Comparison of ENCODE assay signal across 17 cellular contexts in genomic region chr2:215527738-215528137, GRCh38.
A peak's percentile ranks its signal among the peaks of the same experiment; 100 is the strongest.
DNase-seq lines count a peak whose midpoint lies in the region; ATAC-seq and TF ChIP-seq lines count a peak whose summit lies in the region.
"Had no signal": no experiment of that assay in that cellular context is flagged by ENCODE, and none has a peak within 500 bp of the region (broad histone marks: within the 10 kb centered on the region; RNA-seq: fewer than 3 reads in every experiment).

No MANE protein-coding gene starts in this region.

- no peak overlapping the region for H3K4me2 ChIP-seq in mesenchymal stem cell (ENCODE audit: low read length, poor library complexity, severe bottlenecking)

- peak overlapping the region; percentile 52 for H2BK120ac ChIP-seq in mesenchymal stem cell (ENCODE audit: low read depth, low read length)

- H3K27me3 ChIP-seq in mesenchymal stem cell (ENCODE audit: control insufficient read depth in 1 of 2, insufficient read depth in 1 of 2, low read length in 2 of 2), result no peaks in the 10 kb centered on the region
- no peaks in the 10 kb centered on the region for H3K27me3 ChIP-seq in gastroesophageal sphincter

- no peak overlapping the region for H3K23ac ChIP-seq in mesenchymal stem cell (ENCODE audit: low read length in 2 of 2)

- no peak overlapping the region for H2BK12ac ChIP-seq in mesenchymal stem cell (ENCODE audit: low read length in 2 of 2)

- H3K18ac ChIP-seq in mesenchymal stem cell (ENCODE audit: low read depth in 1 of 2, low read length in 2 of 2), result peak overlapping the region; percentile 79 to 85

- peak overlapping the region; percentile 100 for H2AK5ac ChIP-seq in mesenchymal stem cell (ENCODE audit: low read length, severe bottlenecking)

- H3K79me1 ChIP-seq in mesenchymal stem cell (replicated peaks; ENCODE audit: low read length, poor library complexity, severe bottlenecking), result no peaks in the 10 kb centered on the region

- WGBS in mesenchymal stem cell, result 60% methylated on average over 1 of the region's 1 CpG
- WGBS in gastroesophageal sphincter (ENCODE audit: low coverage in 1 of 2), 2 donors, result 13 to 33% methylated on average over 1 of the region's 1 CpG

- H4K8ac ChIP-seq in mesenchymal stem cell (ENCODE audit: low read length), result no peak overlapping the region

- TF ChIP-seq POLR2A in gastroesophageal sphincter (IDR thresholded peaks at IDR 0.05), result no peak

- no peak for ATAC-seq in gastroesophageal sphincter
- ATAC-seq: effector memory CD8-positive, alpha-beta T cell; stimulated activated naive CD8-positive, alpha-beta T cell treated with anti-CD3 and anti-CD28 coated beads, Interleukin-15, Interleukin-2, amounts not matched to agents 100 U/mL and 50 U/mL, for 24 hours had no signal

- TF ChIP-seq EP300 in gastroesophageal sphincter (IDR thresholded peaks at IDR 0.05), result no peak

- peak overlapping the region; percentile 83 for H3K27ac ChIP-seq in mesenchymal stem cell (ENCODE audit: low read length, poor library complexity, severe bottlenecking)
- H3K27ac ChIP-seq in gastroesophageal sphincter, result no peak overlapping the region
- H3K27ac ChIP-seq: lower lobe of right lung had no signal

- DNase-seq in AG08395 (ENCODE audit: low spot score) (peak; percentile 32), LHCN-M2 (ENCODE audit: low read depth) (peak; percentile 90), cardiac fibroblast (ENCODE audit: low read depth in 2 of 2) (peak; percentile 65 to 80), mesenchymal stem cell (peak; percentile 19), DMS114 treated with DMSO at 0.1 percent for 48 hours (lab: John Stamatoyannopoulos, UW; ENCODE audit: unreplicated experiment) (no peak), NCI-H69 (lab: John Stamatoyannopoulos, UW) (no peak)
- DNase-seq in stimulated activated CD8-positive, alpha-beta memory T cell treated with anti-CD3 and anti-CD28 coated beads, Interleukin-4, amount 100 ng/mL, for 48 hours, result no peak
- DNase-seq: activated CD4-positive, alpha-beta T cell treated with anti-CD3 and anti-CD28 coated beads, Interleukin-2, amount 10 ng/mL, durations not matched to agents 7 days and 5 days; activated T-cell treated with anti-CD3 and anti-CD28 coated beads for 4 hours; Calu3; central memory CD4-positive, alpha-beta T cell; effector memory CD8-positive, alpha-beta T cell; H9; lower lobe of right lung; NCI-H187; stimulated activated naive CD8-positive, alpha-beta T cell treated with anti-CD3 and anti-CD28 coated beads, Interleukin-15, Interleukin-2, amounts not matched to agents 100 U/mL and 50 U/mL, for 24 hours had no signal

- H3K4me3 ChIP-seq in cardiac fibroblast (replicated peaks in 1 of 2; ENCODE audit: low read depth in 2 of 2, low read length in 2 of 2) (no peak overlapping the region), mesenchymal stem cell (ENCODE audit: insufficient read depth in 1 of 2, low read depth in 1 of 2, low read length in 2 of 2) (no peak overlapping the region), gastroesophageal sphincter (no peak overlapping the region)
- H3K4me3 ChIP-seq: lower lobe of right lung had no signal

- no peak for TF ChIP-seq CTCF in cardiac fibroblast (IDR thresholded peaks at IDR 0.05; ENCODE audit: low read depth, low read length)
- TF ChIP-seq CTCF in gastroesophageal sphincter (IDR thresholded peaks at IDR 0.05), result no peak

- H3K4me1 ChIP-seq in mesenchymal stem cell (ENCODE audit: control insufficient read depth, insufficient read depth, low read depth, low read length), result no peaks in the 10 kb centered on the region
- H3K4me1 ChIP-seq in gastroesophageal sphincter, result peaks cover 0 to 14% (median 3%) of the 10 kb centered on the region in 3 donors
- H3K4me1 ChIP-seq: lower lobe of right lung had no signal

- H3K4ac ChIP-seq in mesenchymal stem cell (ENCODE audit: low read depth in 1 of 2, low read length in 2 of 2), result no peak overlapping the region

- H3K36me3 ChIP-seq in mesenchymal stem cell (ENCODE audit: control insufficient read depth in 1 of 2, insufficient read depth in 2 of 2, low read depth in 1 of 2, low read length in 2 of 2), result no peaks in the 10 kb centered on the region
- H3K36me3 ChIP-seq in gastroesophageal sphincter, result no peaks in the 10 kb centered on the region
- H3K36me3 ChIP-seq: lower lobe of right lung had no signal

- H3K14ac ChIP-seq in mesenchymal stem cell (ENCODE audit: low read length in 2 of 2), result no peak overlapping the region

- H3K9me3 ChIP-seq in mesenchymal stem cell (ENCODE audit: control insufficient read depth, low read length) (no peaks in the 10 kb centered on the region), gastroesophageal sphincter (no peaks in the 10 kb centered on the region)
- H3K9me3 ChIP-seq: lower lobe of right lung had no signal

- peak overlapping the region; percentile 68 for H2BK5ac ChIP-seq in mesenchymal stem cell (ENCODE audit: low read depth, low read length, poor library complexity, severe bottlenecking)

- peak overlapping the region; percentile 83 for H3K9ac ChIP-seq in mesenchymal stem cell (ENCODE audit: low read length)

- no peak overlapping the region for H4K91ac ChIP-seq in mesenchymal stem cell (ENCODE audit: low read length)

- no peak overlapping the region for H2AFZ ChIP-seq in mesenchymal stem cell (ENCODE audit: low read depth, low read length)

- H2BK15ac ChIP-seq in mesenchymal stem cell (ENCODE audit: low read depth, poor library complexity, severe bottlenecking), result no peak overlapping the region

Comparison
In these comparisons a context has a peak if more than half of its experiments do, and no peak if none do; other contexts are left out.
1. DNase-seq: peak in AG08395 (single experiment), LHCN-M2 (single experiment), cardiac fibroblast (2 of 2) and mesenchymal stem cell (single experiment); none in DMS114 treated with DMSO at 0.1 percent for 48 hours (single experiment), NCI-H69 (single experiment) and stimulated activated CD8-positive, alpha-beta memory T cell treated with anti-CD3 and anti-CD28 coated beads, Interleukin-4, amount 100 ng/mL, for 48 hours (single experiment).